ENCODE assay signal across 8 cellular contexts in genomic region chr12:132084681-132085635, GRCh38. TPM values are rescaled to one million over a fixed set of nuclear protein-coding genes. Genes with fewer than 3 reads are reported as not detected.
DNase-seq lines count a peak whose midpoint lies in the region; ATAC-seq and TF ChIP-seq lines count a peak whose summit lies in the region.

No MANE protein-coding gene starts in this region.

- H3K4me1 ChIP-seq in liver (ENCODE audit: control insufficient read depth in 4 of 4, insufficient read depth in 4 of 4, low read length in 3 of 4): peaks cover 0 to 13% (median 5%) of the 10 kb centered on the region in 4 donors

- peak; percentile 24 to 41 for ATAC-seq in activated CD4-positive, CD25-positive, alpha-beta regulatory T cell treated with anti-CD3 and anti-CD28 coated beads, Interleukin-2, amount 50 U/mL, for 24 hours
- no peak for ATAC-seq in HG03097 (IDR thresholded peaks at IDR 0.05; ENCODE audit: low FRiP score, unreplicated experiment)

- peak overlapping the region in 1 of 2 donors; percentile 55 for H3K9ac ChIP-seq in liver (ENCODE audit: low read depth in 1 of 2, low read length in 2 of 2)

- intact Hi-C loops in dendritic cell treated with granulocyte-macrophage colony-stimulating factor and Interleukin-4, amounts not matched to agents 40 ng/mL and 50 ng/mL, for 4 days (cut with micrococcal nuclease): no loop called here

- no peak for TF ChIP-seq CTCF in liver (IDR thresholded peaks at IDR 0.05; ENCODE audit: low read depth, low read length, missing input control)

- H3K27ac ChIP-seq in liver (ENCODE audit: low read depth in 1 of 2, low read length in 2 of 2): peak overlapping the region; percentile 57 to 94

- H3K4me3 Mint-ChIP-seq in dendritic cell treated with granulocyte-macrophage colony-stimulating factor and Interleukin-4, amounts not matched to agents 40 ng/mL and 50 ng/mL, for 4 days: peak overlapping the region; percentile 96

- peak overlapping the region; percentile 95 for H3K27ac Mint-ChIP-seq in dendritic cell treated with granulocyte-macrophage colony-stimulating factor and Interleukin-4, amounts not matched to agents 40 ng/mL and 50 ng/mL, for 4 days

- H3K4me1 Mint-ChIP-seq in dendritic cell treated with granulocyte-macrophage colony-stimulating factor and Interleukin-4, amounts not matched to agents 40 ng/mL and 50 ng/mL, for 4 days (ENCODE audit: low read depth): peaks cover 30% of the 10 kb centered on the region

- no peaks in the 10 kb centered on the region for H3K9me3 ChIP-seq in liver (ENCODE audit: control insufficient read depth in 4 of 4, low read length in 3 of 4)

- 12% methylated on average over 51 of the region's 51 CpGs for WGBS in liver

- peak overlapping the region; percentile 62 to 81 (median 75) for H3K4me3 ChIP-seq in liver (ENCODE audit: low read depth in 1 of 3, low read length in 3 of 3)

- DNase-seq in SIG-M5 treated with dmso at 0.1 percent for 504 hours (lab: John Stamatoyannopoulos, UW; ENCODE audit: unreplicated experiment) (peak; percentile 52), SIG-M5 (lab: John Stamatoyannopoulos, UW) (no peak), M059J (ENCODE audit: low read depth) (peak; percentile 35)
- peak in 2 of 3 donors; percentile 3 to 37 for DNase-seq in stimulated activated CD4-positive, alpha-beta T cell treated with anti-CD3 and anti-CD28 coated beads, TNF-alpha, amount 100 ng/mL, for 1 hour (ENCODE audit: low read depth in 3 of 3, low spot score in 1 of 3)

- H3K36me3 Mint-ChIP-seq in dendritic cell treated with granulocyte-macrophage colony-stimulating factor and Interleukin-4, amounts not matched to agents 40 ng/mL and 50 ng/mL, for 4 days (ENCODE audit: low read depth): peaks cover 17% of the 10 kb centered on the region

- no peaks in the 10 kb centered on the region for H3K27me3 ChIP-seq in liver (ENCODE audit: control insufficient read depth in 4 of 4, insufficient read depth in 4 of 4, low read length in 3 of 4)

- no peak for TF ChIP-seq RAD21 in liver (IDR thresholded peaks at IDR 0.05)

- H3K9me3 Mint-ChIP-seq in dendritic cell treated with granulocyte-macrophage colony-stimulating factor and Interleukin-4, amounts not matched to agents 40 ng/mL and 50 ng/mL, for 4 days: no peaks in the 10 kb centered on the region

- peaks cover 0 to 2% (median under 1%) of the 10 kb centered on the region in 4 donors for H3K36me3 ChIP-seq in liver (ENCODE audit: control insufficient read depth in 4 of 4, insufficient read depth in 3 of 4, low read depth in 1 of 4, low read length in 3 of 4)

- no peaks in the 10 kb centered on the region for H3K27me3 Mint-ChIP-seq in dendritic cell treated with granulocyte-macrophage colony-stimulating factor and Interleukin-4, amounts not matched to agents 40 ng/mL and 50 ng/mL, for 4 days

TF ChIP-seq in liver, 16 proteins besides CTCF, POLR2A, EP300 and RAD21:
- TF ChIP-seq HNF4G (IDR thresholded peaks at IDR 0.05): no peak
- no peak for TF ChIP-seq FOXA2 (IDR thresholded peaks at IDR 0.05)
- no peak for TF ChIP-seq TAF1 (conservative IDR thresholded peaks at IDR 0.05)
- no peak for TF ChIP-seq REST (IDR thresholded peaks at IDR 0.05)
- peak; percentile 86 for TF ChIP-seq SP1 (IDR thresholded peaks at IDR 0.05)
- TF ChIP-seq ATF3 (IDR thresholded peaks at IDR 0.05): no peak
- peak; percentile 98 to 99 for TF ChIP-seq RXRA (IDR thresholded peaks at IDR 0.05)
- no peak for TF ChIP-seq EGR1 (IDR thresholded peaks at IDR 0.05; ENCODE audit: low read depth in 2 of 2)
- TF ChIP-seq HNF4A (conservative IDR thresholded peaks at IDR 0.05): peak; percentile 64 to 74
- TF ChIP-seq GABPA (IDR thresholded peaks at IDR 0.05 in 1 of 2, conservative IDR thresholded peaks at IDR 0.05 in 1 of 2): peak in 1 of 2 donors; percentile 58
- peak; percentile 97 for TF ChIP-seq NR2F2 (IDR thresholded peaks at IDR 0.05)
- peak; percentile 99 for TF ChIP-seq ZBTB33 (IDR thresholded peaks at IDR 0.05)
- TF ChIP-seq JUND (IDR thresholded peaks at IDR 0.05): no peak
- TF ChIP-seq MAX (IDR thresholded peaks at IDR 0.05): peak; percentile 59
- peak; percentile 44 for TF ChIP-seq YY1 (IDR thresholded peaks at IDR 0.05)
- no peak for TF ChIP-seq FOXA1 (IDR thresholded peaks at IDR 0.05)

RNA-seq across cellular contexts. Expression of gene DDX51, which starts 59.2 kb away (rescaled TPM):
- 2.2 and 4.8 TPM in 2 replicates for total RNA-seq in M059J (2014; rRNA removed; shearing (Covaris generic))
- total RNA-seq in liver: 1 to 10 TPM; 4.2 to 7.5 TPM
- 1 to 10 TPM; 2.5 to 6.7 TPM for polyA plus RNA-seq in liver

RNA-seq across cellular contexts. Expression of gene NOC4L, which starts 59.3 kb away (rescaled TPM):
- 10.8 and 18.6 TPM in 2 replicates for total RNA-seq in M059J (2014; rRNA removed; shearing (Covaris generic))
- total RNA-seq in liver: 1 to 10 TPM; 6.4 to 7.8 TPM
- 10 to 100 TPM in 1 of 2 donors, 1 to 10 TPM in 1; 9.0 to 11.6 TPM for polyA plus RNA-seq in liver
